Comparison of ENCODE assay signal across 15 cellular contexts in the genomic region with DNA sequence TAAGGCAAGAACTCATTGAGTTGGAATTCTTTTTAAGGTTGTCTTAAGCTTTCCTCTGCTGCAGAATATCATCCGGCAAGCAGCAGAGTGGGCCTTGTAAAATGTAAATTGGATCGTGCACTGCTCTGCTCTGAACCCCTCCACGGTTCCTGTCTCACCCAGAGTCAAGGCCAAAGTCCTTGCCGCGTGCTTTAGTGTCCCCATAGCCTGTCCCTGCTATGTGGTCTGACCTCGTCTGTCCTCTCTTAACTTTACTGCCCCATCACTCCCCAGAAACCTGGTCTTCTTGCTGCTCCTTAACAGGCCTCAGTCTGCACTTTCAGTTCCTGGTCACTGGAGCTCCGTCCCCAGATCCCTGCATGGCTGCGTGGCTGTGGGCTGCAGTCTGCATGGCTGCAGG.
DNase-seq lines count a peak whose midpoint lies in the region; ATAC-seq and TF ChIP-seq lines count a peak whose summit lies in the region.
"Had no signal": no experiment of that assay in that cellular context is flagged by ENCODE, and none has a peak within 500 bp of the region (broad histone marks: within the 10 kb centered on the region; RNA-seq: fewer than 3 reads in every experiment).

No MANE protein-coding gene starts in this region.

- peaks cover 4% of the 10 kb centered on the region for H3K27me3 ChIP-seq in lower lobe of right lung (ENCODE audit: low read depth)
- H3K27me3 ChIP-seq: BE2C had no signal

- H3K36me3 ChIP-seq in lower lobe of right lung: no peaks in the 10 kb centered on the region
- H3K36me3 ChIP-seq: BE2C had no signal

- intact Hi-C loops in lower lobe of right lung (cut with DNase I) (no loop called here), Right ventricle myocardium inferior (cut with DNase I) (no loop called here)

- DNase-seq in MV-4-11 (lab: John Stamatoyannopoulos, UW): peak; percentile 41
- peak; percentile 17 for DNase-seq in globus pallidus (ENCODE audit: low spot score)
- DNase-seq in lower lobe of right lung: peak; percentile 14
- DNase-seq in pons (ENCODE audit: low spot score): peak; percentile 20
- no peak for DNase-seq in 8988T
- DNase-seq in NK-92 treated with Interleukin-12 subunit alpha and Interleukin-12 subunit beta, amount 100 ng/mL, for 24 hours (lab: John Stamatoyannopoulos, UW): no peak
- no peak for DNase-seq in Right ventricle myocardium inferior (ENCODE audit: missing footprints)
- DNase-seq: BE2C; CD4-positive, alpha-beta memory T cell; DMS79; H7 had no signal

- H3K9me3 ChIP-seq in lower lobe of right lung: no peaks in the 10 kb centered on the region
- H3K9me3 ChIP-seq: BE2C had no signal

- H3K27ac ChIP-seq in lower lobe of right lung: no peak overlapping the region
- H3K27ac ChIP-seq: C4-2B, HL-60 had no signal

- H3K4me1 ChIP-seq in lower lobe of right lung: no peaks in the 10 kb centered on the region
- H3K4me1 ChIP-seq: BE2C had no signal

- TF ChIP-seq CTCF in lower lobe of right lung (IDR thresholded peaks at IDR 0.05): no peak

- ATAC-seq in lower lobe of right lung (no peak), HG03280 (IDR thresholded peaks at IDR 0.05; ENCODE audit: unreplicated experiment) (no peak), Right ventricle myocardium inferior (no peak)
- ATAC-seq: K562 had no signal

- H3K4me3 ChIP-seq in lower lobe of right lung: no peak overlapping the region
- H3K4me3 ChIP-seq: K562 had no signal

Comparison
In these comparisons a context has a peak if more than half of its experiments do, and no peak if none do; other contexts are left out.
1. DNase-seq: peak in MV-4-11 (single experiment), globus pallidus (single experiment), lower lobe of right lung (single experiment) and pons (single experiment); none in 8988T (single experiment), NK-92 treated with Interleukin-12 subunit alpha and Interleukin-12 subunit beta, amount 100 ng/mL, for 24 hours (single experiment) and Right ventricle myocardium inferior (single experiment).